Comparison of ENCODE assay signal across 16 cellular contexts in genomic region chrX:17697191-17697590, GRCh38. TPM values are rescaled to one million over a fixed set of nuclear protein-coding genes. Genes with fewer than 3 reads are reported as not detected.
A peak's percentile ranks its signal among the peaks of the same experiment; 100 is the strongest.
DNase-seq lines count a peak whose midpoint lies in the region; ATAC-seq, FAIRE-seq and TF ChIP-seq lines count a peak whose summit lies in the region.
"Had no signal": no experiment of that assay in that cellular context is flagged by ENCODE, and none has a peak within 500 bp of the region (broad histone marks: within the 10 kb centered on the region; RNA-seq: fewer than 3 reads in every experiment).

No MANE protein-coding gene starts in this region.

- 61 to 75% (median 68%) methylated on average over 1 of the region's 1 CpG for WGBS in small intestine, 3 donors

- H4K20me1 ChIP-seq in OCI-LY3 (ENCODE audit: insufficient read depth, low read length), result no peaks in the 10 kb centered on the region

- no peaks in the 10 kb centered on the region for H3K4me1 Mint-ChIP-seq in activated naive CD8-positive, alpha-beta T cell treated with anti-CD3 and anti-CD28 coated beads, Interleukin-2, amount 50 U/mL, for 24 hours
- H3K4me1 Mint-ChIP-seq in activated naive CD8-positive, alpha-beta T cell treated with anti-CD3 and anti-CD28 coated beads for 36 hours, result no peaks in the 10 kb centered on the region
- no peaks in the 10 kb centered on the region for H3K4me1 Mint-ChIP-seq in activated T-helper 2 cell treated with anti-CD3 and anti-CD28 coated beads, Interferon-gamma antibody, Interleukin-2, Interleukin-4, amounts not matched to agents 10 μg/mL and 5 μg/mL and 100 μg/mL, durations not matched to agents 14 hours and 24 hours and 36 hours (ENCODE audit: low read depth)

- H3K27me3 ChIP-seq in OCI-LY3 (ENCODE audit: low read depth, low read length) (peaks cover 7% of the 10 kb centered on the region), small intestine (ENCODE audit: control insufficient read depth in 2 of 2, insufficient read depth in 2 of 2, low read length in 2 of 2) (no peaks in the 10 kb centered on the region)

- TF ChIP-seq CTCF in OCI-LY3 (IDR thresholded peaks at IDR 0.05; ENCODE audit: low read depth, low read length) (peak; percentile 12; the same call in 1 of the 2 replicates), fibroblast of mammary gland (conservative IDR thresholded peaks at IDR 0.05; ENCODE audit: control insufficient read depth, insufficient read depth, low read depth, low read length) (no peak)

- H3K27ac Mint-ChIP-seq in activated naive CD8-positive, alpha-beta T cell treated with anti-CD3 and anti-CD28 coated beads, Interleukin-2, amount 50 U/mL, for 24 hours, result no peak overlapping the region
- no peak overlapping the region for H3K27ac Mint-ChIP-seq in activated naive CD8-positive, alpha-beta T cell treated with anti-CD3 and anti-CD28 coated beads for 36 hours
- H3K27ac Mint-ChIP-seq in activated T-helper 2 cell treated with anti-CD3 and anti-CD28 coated beads, Interferon-gamma antibody, Interleukin-2, Interleukin-4, amounts not matched to agents 10 μg/mL and 5 μg/mL and 100 μg/mL, durations not matched to agents 14 hours and 24 hours and 36 hours, result no peak overlapping the region
- H3K27ac Mint-ChIP-seq: stimulated activated naive CD8-positive, alpha-beta T cell treated with anti-CD3 and anti-CD28 coated beads, Interleukin-15, Interleukin-2, amounts not matched to agents 100 ng/mL and 50 ng/mL, for 24 hours had no signal

- no peak for FAIRE-seq in small intestine (lab: Jason Lieb, UNC)

- H2AFZ ChIP-seq in OCI-LY3 (ENCODE audit: low read depth, low read length), result no peak overlapping the region

- no peak for DNase-seq in activated naive CD8-positive, alpha-beta T cell treated with anti-CD3 and anti-CD28 coated beads, Interleukin-2, amount 50 U/mL, for 24 hours
- no peak for DNase-seq in activated naive CD8-positive, alpha-beta T cell treated with anti-CD3 and anti-CD28 coated beads for 36 hours
- peak; percentile 42 for DNase-seq in fibroblast of mammary gland (ENCODE audit: low read depth)
- peak; percentile 24 for DNase-seq in small intestine
- DNase-seq in activated T-helper 2 cell treated with anti-CD3 and anti-CD28 coated beads, Interferon-gamma antibody, Interleukin-2, Interleukin-4, amounts not matched to agents 10 μg/mL and 5 μg/mL and 100 μg/mL, durations not matched to agents 14 hours and 24 hours and 36 hours (ENCODE audit: low spot score), result no peak
- DNase-seq in stimulated activated CD4-positive, alpha-beta T cell treated with anti-CD3 and anti-CD28 coated beads, Interleukin-4, amount 100 ng/mL, for 24 hours, result no peak
- DNase-seq: activated CD8-positive, alpha-beta memory T cell treated with anti-CD3 and anti-CD28 coated beads, Interleukin-2, amount 50 U/mL, for 48 hours; aorta; C1 segment of cervical spinal cord; mucosa of descending colon; NCI-H187; stimulated activated CD4-positive, alpha-beta T cell treated with anti-CD3 and anti-CD28 coated beads, Interleukin-2, amount 100 ng/mL, for 48 hours had no signal

- H3K9ac ChIP-seq in OCI-LY3 (ENCODE audit: low read length), result no peak overlapping the region

- no peaks in the 10 kb centered on the region for H3K27me3 Mint-ChIP-seq in activated naive CD8-positive, alpha-beta T cell treated with anti-CD3 and anti-CD28 coated beads, Interleukin-2, amount 50 U/mL, for 24 hours
- no peaks in the 10 kb centered on the region for H3K27me3 Mint-ChIP-seq in activated naive CD8-positive, alpha-beta T cell treated with anti-CD3 and anti-CD28 coated beads for 36 hours
- H3K27me3 Mint-ChIP-seq in activated T-helper 2 cell treated with anti-CD3 and anti-CD28 coated beads, Interferon-gamma antibody, Interleukin-2, Interleukin-4, amounts not matched to agents 10 μg/mL and 5 μg/mL and 100 μg/mL, durations not matched to agents 14 hours and 24 hours and 36 hours (ENCODE audit: low read depth), result no peaks in the 10 kb centered on the region

- peak; percentile 40 for ATAC-seq in activated naive CD8-positive, alpha-beta T cell treated with anti-CD3 and anti-CD28 coated beads, Interleukin-2, amount 50 U/mL, for 24 hours
- ATAC-seq in HG03442 (IDR thresholded peaks at IDR 0.05; ENCODE audit: unreplicated experiment), result no peak
- ATAC-seq: mucosa of descending colon had no signal

- intact Hi-C loops in activated T-helper 2 cell treated with anti-CD3 and anti-CD28 coated beads, Interferon-gamma antibody, Interleukin-2, Interleukin-4, amounts not matched to agents 10 μg/mL and 5 μg/mL and 100 μg/mL, durations not matched to agents 14 hours and 24 hours and 36 hours (cut with micrococcal nuclease), result no loop called here

- no peaks in the 10 kb centered on the region for H3K79me2 ChIP-seq in OCI-LY3 (ENCODE audit: low read length)

- H3K4me2 ChIP-seq in OCI-LY3 (ENCODE audit: low read length), result no peak overlapping the region

- no peak overlapping the region for H3K4me3 Mint-ChIP-seq in activated naive CD8-positive, alpha-beta T cell treated with anti-CD3 and anti-CD28 coated beads, Interleukin-2, amount 50 U/mL, for 24 hours
- no peak overlapping the region for H3K4me3 Mint-ChIP-seq in activated naive CD8-positive, alpha-beta T cell treated with anti-CD3 and anti-CD28 coated beads for 36 hours
- no peak overlapping the region for H3K4me3 Mint-ChIP-seq in activated T-helper 2 cell treated with anti-CD3 and anti-CD28 coated beads, Interferon-gamma antibody, Interleukin-2, Interleukin-4, amounts not matched to agents 10 μg/mL and 5 μg/mL and 100 μg/mL, durations not matched to agents 14 hours and 24 hours and 36 hours (ENCODE audit: low read depth)
- H3K4me3 Mint-ChIP-seq: stimulated activated naive CD8-positive, alpha-beta T cell treated with anti-CD3 and anti-CD28 coated beads, Interleukin-15, Interleukin-2, amounts not matched to agents 100 ng/mL and 50 ng/mL, for 24 hours had no signal

- H3K4me1 ChIP-seq in OCI-LY3 (ENCODE audit: low read length) (peaks cover 5% of the 10 kb centered on the region; the same call in 1 of the 2 replicates), small intestine (ENCODE audit: control insufficient read depth in 2 of 2, insufficient read depth in 1 of 2, low read depth in 1 of 2, low read length in 1 of 2) (no peaks in the 10 kb centered on the region)

- no peaks in the 10 kb centered on the region for H3K36me3 Mint-ChIP-seq in activated naive CD8-positive, alpha-beta T cell treated with anti-CD3 and anti-CD28 coated beads, Interleukin-2, amount 50 U/mL, for 24 hours (ENCODE audit: low read depth)
- peaks cover 4% of the 10 kb centered on the region for H3K36me3 Mint-ChIP-seq in activated naive CD8-positive, alpha-beta T cell treated with anti-CD3 and anti-CD28 coated beads for 36 hours
- no peaks in the 10 kb centered on the region for H3K36me3 Mint-ChIP-seq in activated T-helper 2 cell treated with anti-CD3 and anti-CD28 coated beads, Interferon-gamma antibody, Interleukin-2, Interleukin-4, amounts not matched to agents 10 μg/mL and 5 μg/mL and 100 μg/mL, durations not matched to agents 14 hours and 24 hours and 36 hours (ENCODE audit: low read depth)

- H3K9me3 ChIP-seq in OCI-LY3 (ENCODE audit: insufficient read depth, low read length) (no peaks in the 10 kb centered on the region), small intestine (ENCODE audit: control insufficient read depth, low read depth) (no peaks in the 10 kb centered on the region)
- H3K9me3 ChIP-seq: mucosa of descending colon had no signal

- no peak overlapping the region for H3K4me3 ChIP-seq in OCI-LY3 (ENCODE audit: low read length)
- H3K4me3 ChIP-seq in fibroblast of mammary gland (ENCODE audit: control insufficient read depth, low read depth, low read length), result no peak overlapping the region
- no peak overlapping the region for H3K4me3 ChIP-seq in small intestine (ENCODE audit: low read depth in 1 of 2, low read length in 2 of 2)
- H3K4me3 ChIP-seq: mucosa of descending colon had no signal

- H3K27ac ChIP-seq in OCI-LY3 (ENCODE audit: low read length) (no peak overlapping the region), small intestine (ENCODE audit: low read depth in 1 of 2, low read length in 1 of 2) (no peak overlapping the region)
- H3K27ac ChIP-seq: RWPE1 had no signal

- H3K36me3 ChIP-seq in OCI-LY3 (replicated peaks; ENCODE audit: low read depth, low read length) (no peaks in the 10 kb centered on the region), small intestine (ENCODE audit: control insufficient read depth in 2 of 2, insufficient read depth in 2 of 2, low read length in 2 of 2) (no peaks in the 10 kb centered on the region)

- no peaks in the 10 kb centered on the region for H3K9me3 Mint-ChIP-seq in activated naive CD8-positive, alpha-beta T cell treated with anti-CD3 and anti-CD28 coated beads, Interleukin-2, amount 50 U/mL, for 24 hours
- no peaks in the 10 kb centered on the region for H3K9me3 Mint-ChIP-seq in activated naive CD8-positive, alpha-beta T cell treated with anti-CD3 and anti-CD28 coated beads for 36 hours
- H3K9me3 Mint-ChIP-seq in activated T-helper 2 cell treated with anti-CD3 and anti-CD28 coated beads, Interferon-gamma antibody, Interleukin-2, Interleukin-4, amounts not matched to agents 10 μg/mL and 5 μg/mL and 100 μg/mL, durations not matched to agents 14 hours and 24 hours and 36 hours, result no peaks in the 10 kb centered on the region
- H3K9me3 Mint-ChIP-seq: stimulated activated naive CD8-positive, alpha-beta T cell treated with anti-CD3 and anti-CD28 coated beads, Interleukin-15, Interleukin-2, amounts not matched to agents 100 ng/mL and 50 ng/mL, for 24 hours had no signal

RNA-seq across cellular contexts. Expression of gene SCML1, which starts 40.1 kb away (rescaled TPM):
- total RNA-seq in activated naive CD8-positive, alpha-beta T cell treated with anti-CD3 and anti-CD28 coated beads for 36 hours, result 1 to 10 TPM; 4.0 to 4.1 TPM
- polyA plus RNA-seq in small intestine, result 10 to 100 TPM in 2 of 3 donors, 1 to 10 TPM in 1; 8.1 to 14.1 (median 12.1) TPM
- 0.78 and 0.83 TPM in 2 replicates for total RNA-seq in activated T-helper 2 cell treated with anti-CD3 and anti-CD28 coated beads, Interferon-gamma antibody, Interleukin-2, Interleukin-4, amounts not matched to agents 10 μg/mL and 5 μg/mL and 100 μg/mL, durations not matched to agents 14 hours and 24 hours and 36 hours

Comparison
In these comparisons a context has a peak if more than half of its experiments do, and no peak if none do; other contexts are left out.
1. DNase-seq: peak in fibroblast of mammary gland (single experiment) and small intestine (single experiment); none in activated naive CD8-positive, alpha-beta T cell treated with anti-CD3 and anti-CD28 coated beads, Interleukin-2, amount 50 U/mL, for 24 hours (single experiment), activated naive CD8-positive, alpha-beta T cell treated with anti-CD3 and anti-CD28 coated beads for 36 hours (single experiment), activated T-helper 2 cell treated with anti-CD3 and anti-CD28 coated beads, Interferon-gamma antibody, Interleukin-2, Interleukin-4, amounts not matched to agents 10 μg/mL and 5 μg/mL and 100 μg/mL, durations not matched to agents 14 hours and 24 hours and 36 hours (single experiment) and stimulated activated CD4-positive, alpha-beta T cell treated with anti-CD3 and anti-CD28 coated beads, Interleukin-4, amount 100 ng/mL, for 24 hours (single experiment).